9 cellular contexts compared by ENCODE assay signal in genomic region chr14:69712217-69712565, GRCh38. TPM values are rescaled to one million over a fixed set of nuclear protein-coding genes. Genes with fewer than 3 reads are reported as not detected.
DNase-seq lines count a peak whose midpoint lies in the region; ATAC-seq and TF ChIP-seq lines count a peak whose summit lies in the region.
"Had no signal": no experiment of that assay in that cellular context is flagged by ENCODE, and none has a peak within 500 bp of the region (broad histone marks: within the 10 kb centered on the region; RNA-seq: fewer than 3 reads in every experiment).

No MANE protein-coding gene starts in this region.

- intact Hi-C loops in CD4-positive, alpha-beta T cell (cut with DNase I, micrococcal nuclease): no loop called here

- H3K9me3 ChIP-seq in subcutaneous abdominal adipose tissue (ENCODE audit: control insufficient read depth in 5 of 5, low read length in 5 of 5): no peaks in the 10 kb centered on the region
- H3K9me3 ChIP-seq in CD4-positive, alpha-beta T cell (ENCODE audit: control insufficient read depth, low read length): no peaks in the 10 kb centered on the region

- peak overlapping the region in 3 of 5 donors; percentile 4 to 29 (median 12) for H3K9ac ChIP-seq in subcutaneous abdominal adipose tissue (ENCODE audit: low read length in 5 of 5)

- H3K4me3 ChIP-seq in subcutaneous abdominal adipose tissue (ENCODE audit: low read depth in 1 of 5, low read length in 5 of 5): peak overlapping the region in 2 of 5 donors; percentile 5 to 26

- no peak for ATAC-seq in CD4-positive, alpha-beta T cell (ENCODE audit: poor library complexity)

- H3K36me3 ChIP-seq in subcutaneous abdominal adipose tissue (ENCODE audit: control insufficient read depth in 5 of 5, insufficient read depth in 5 of 5, low read length in 5 of 5): peaks cover 5 to 35% (median 28%) of the 10 kb centered on the region in 5 donors

- CTCF ChIA-PET in CD4-positive, alpha-beta T cell (lab: Charles Lee): no interaction called here

- H3K36me3 Mint-ChIP-seq in CD4-positive, alpha-beta T cell (ENCODE audit: low read depth): peaks cover 74% of the 10 kb centered on the region

- no peak for TF ChIP-seq CTCF in CD4-positive, alpha-beta T cell (IDR thresholded peaks at IDR 0.05)

- no peak overlapping the region for H3K27ac Mint-ChIP-seq in CD4-positive, alpha-beta T cell

- POLR2A ChIA-PET in CD4-positive, alpha-beta T cell (lab: Charles Lee): no interaction called here

- H3K9me3 Mint-ChIP-seq in CD4-positive, alpha-beta T cell: no peaks in the 10 kb centered on the region

- peaks cover 21 to 56% (median 51%) of the 10 kb centered on the region in 5 donors for H3K4me1 ChIP-seq in subcutaneous abdominal adipose tissue (ENCODE audit: control insufficient read depth in 5 of 5, insufficient read depth in 5 of 5, low read length in 5 of 5)

- no peak overlapping the region for H3K4me3 Mint-ChIP-seq in CD4-positive, alpha-beta T cell

- peak; percentile 72 for DNase-seq in DMS79 (lab: John Stamatoyannopoulos, UW)
- DNase-seq in DMS79 treated with DMSO at 0.1 percent for 48 hours (lab: John Stamatoyannopoulos, UW): no peak
- DNase-seq in effector CD8-positive, alpha-beta T cell (lab: John Stamatoyannopoulos, UW): no peak
- no peak for DNase-seq in CD4-positive, alpha-beta T cell
- no peak for DNase-seq in stimulated activated CD4-positive, alpha-beta T cell treated with anti-CD3 and anti-CD28 coated beads, Interleukin-2, amount 100 ng/mL, for 48 hours
- DNase-seq: activated CD4-positive, alpha-beta T cell treated with anti-CD3 and anti-CD28 coated beads for 48 hours had no signal

- H3K27ac ChIP-seq in angular gyrus (ENCODE audit: low read depth, low read length) (peak overlapping the region; percentile 66), layer of hippocampus (ENCODE audit: low read depth, low read length) (peak overlapping the region; percentile 76), subcutaneous abdominal adipose tissue (ENCODE audit: low read depth, low read length) (peak overlapping the region; percentile 84)
- no peak overlapping the region for H3K27ac ChIP-seq in CD4-positive, alpha-beta T cell (ENCODE audit: low read depth, low read length)

- H3K27me3 ChIP-seq in layer of hippocampus (ENCODE audit: control insufficient read depth, insufficient read depth, low read length) (no peaks in the 10 kb centered on the region), subcutaneous abdominal adipose tissue (ENCODE audit: control insufficient read depth in 5 of 5, insufficient read depth in 4 of 5, low read length in 5 of 5) (no peaks in the 10 kb centered on the region)
- no peaks in the 10 kb centered on the region for H3K27me3 ChIP-seq in CD4-positive, alpha-beta T cell (ENCODE audit: control insufficient read depth, insufficient read depth, low read length)

- H3K4me1 Mint-ChIP-seq in CD4-positive, alpha-beta T cell (ENCODE audit: low read depth): peaks cover 34% of the 10 kb centered on the region

- no peaks in the 10 kb centered on the region for H3K27me3 Mint-ChIP-seq in CD4-positive, alpha-beta T cell

RNA-seq across cellular contexts. Expression of gene SRSF5, which starts 54.8 kb away (rescaled TPM):
- 1,000 to 10,000 TPM; 1,437 to 1,479 TPM for total RNA-seq in CD4-positive, alpha-beta T cell
